In the genomic region with DNA sequence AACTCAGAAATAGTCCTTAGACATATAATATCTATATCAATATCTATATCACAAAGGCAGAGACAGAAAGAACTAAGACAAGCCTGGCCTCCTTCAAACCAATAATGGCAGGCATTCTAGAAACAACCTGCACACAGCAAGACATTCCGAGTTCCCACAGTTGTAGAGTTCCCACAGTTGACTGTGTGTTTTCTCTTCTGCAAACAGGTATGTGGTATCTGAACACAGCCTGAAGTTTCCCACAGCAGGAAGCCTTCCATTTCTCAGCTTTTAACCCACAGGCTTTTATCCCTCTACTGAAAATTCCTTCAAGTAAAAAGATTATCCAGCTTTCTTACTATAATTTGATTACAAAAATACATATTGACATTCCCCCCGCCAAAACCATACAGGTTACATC, we compare ENCODE assay signal across 15 cellular contexts.
DNase-seq lines count a peak whose midpoint lies in the region; ATAC-seq and TF ChIP-seq lines count a peak whose summit lies in the region.
"Had no signal": no experiment of that assay in that cellular context is flagged by ENCODE, and none has a peak within 500 bp of the region (broad histone marks: within the 10 kb centered on the region; RNA-seq: fewer than 3 reads in every experiment).

No MANE protein-coding gene starts in this region.

- no peaks in the 10 kb centered on the region for H3K9me3 ChIP-seq in Panc1 (ENCODE audit: control insufficient read depth, insufficient read depth, low read depth, low read length)
- H3K9me3 ChIP-seq in body of pancreas: no peaks in the 10 kb centered on the region
- H3K9me3 ChIP-seq: BLaER1 treated with 17β-estradiol and CSF1 and Interleukin-3, amounts not matched to agents 10 nM and 100 nM; Caco-2 had no signal

- H3K27ac Mint-ChIP-seq in activated T-cell treated with anti-CD3 and anti-CD28 coated beads, Interleukin-2, amount 50 U/mL, for 72 hours: peak overlapping the region; percentile 42
- H3K27ac Mint-ChIP-seq in stimulated activated memory B cell treated with anti-CD40 and anti-IgM and Interleukin-4, amounts not matched to agents 10 μg/mL and 1 μg/mL and 100 μg/mL, for 72 hours: peak overlapping the region; percentile 61
- H3K27ac Mint-ChIP-seq: B cell, GM23338, HFFc6, IgD-negative memory B cell had no signal

- intact Hi-C loops in Panc1 (cut with micrococcal nuclease; ENCODE audit: unreplicated experiment) (no loop called here), body of pancreas (cut with DNase I) (no loop called here)

- H3K4me3 ChIP-seq in Panc1 (ENCODE audit: low read depth in 2 of 2, low read length in 2 of 2) (no peak overlapping the region), body of pancreas (no peak overlapping the region)
- H3K4me3 ChIP-seq: BLaER1 treated with 17β-estradiol and CSF1 and Interleukin-3, amounts not matched to agents 10 nM and 100 nM; GM23338 had no signal

- CTCF ChIA-PET in Panc1 (lab: Charles Lee): no interaction called here

- in situ Hi-C loops in Panc1 (cut with HindIII; ENCODE audit: low pct_unique_long_range_greater_than_20kb, low sequenced_read_pairs): no loop called here

- peaks cover 25% of the 10 kb centered on the region for H3K36me3 ChIP-seq in Panc1 (ENCODE audit: control insufficient read depth, insufficient read depth, low read length)
- peaks cover 0 to 10% of the 10 kb centered on the region in 2 donors for H3K36me3 ChIP-seq in body of pancreas (replicated peaks in 1 of 2; ENCODE audit: insufficient read depth in 1 of 2, low read depth in 2 of 2)

- no peaks in the 10 kb centered on the region for H3K27me3 Mint-ChIP-seq in activated T-cell treated with anti-CD3 and anti-CD28 coated beads, Interleukin-2, amount 50 U/mL, for 72 hours (ENCODE audit: low read depth)
- H3K27me3 Mint-ChIP-seq in stimulated activated memory B cell treated with anti-CD40 and anti-IgM and Interleukin-4, amounts not matched to agents 10 μg/mL and 1 μg/mL and 100 μg/mL, for 72 hours: no peaks in the 10 kb centered on the region
- H3K27me3 Mint-ChIP-seq: B cell, IgD-negative memory B cell had no signal

- TSS peak; percentile 42 for BruUV-seq in Panc1 (replicated peaks; lab: Mats Ljungman, UMichigan)

- DNase-seq in activated T-cell treated with anti-CD3 and anti-CD28 coated beads, Interleukin-2, amount 50 U/mL, for 72 hours: no peak
- DNase-seq in activated T-cell treated with anti-CD3 and anti-CD28 coated beads for 4 hours (no peak), Panc1 (ENCODE audit: low read depth, low spot score) (no peak), body of pancreas (peak; percentile 38 to 74 (median 62)), iPS-NIHi11 (ENCODE audit: low spot score) (no peak)
- DNase-seq: Caco-2, HFFc6 had no signal

- H3K4me1 ChIP-seq in Panc1 (ENCODE audit: control insufficient read depth, insufficient read depth, low read length): no peaks in the 10 kb centered on the region
- peaks cover 50% of the 10 kb centered on the region for H3K4me1 ChIP-seq in body of pancreas
- H3K4me1 ChIP-seq: Caco-2 had no signal

- no peaks in the 10 kb centered on the region for H3K9me3 Mint-ChIP-seq in activated T-cell treated with anti-CD3 and anti-CD28 coated beads, Interleukin-2, amount 50 U/mL, for 72 hours
- H3K9me3 Mint-ChIP-seq in stimulated activated memory B cell treated with anti-CD40 and anti-IgM and Interleukin-4, amounts not matched to agents 10 μg/mL and 1 μg/mL and 100 μg/mL, for 72 hours: no peaks in the 10 kb centered on the region
- H3K9me3 Mint-ChIP-seq: GM23338, HFFc6, IgD-negative memory B cell had no signal

- no peak for TF ChIP-seq POLR2A in body of pancreas (IDR thresholded peaks at IDR 0.05)

- no peaks in the 10 kb centered on the region for H3K27me3 ChIP-seq in Panc1 (ENCODE audit: control insufficient read depth, insufficient read depth, low read length)
- no peaks in the 10 kb centered on the region for H3K27me3 ChIP-seq in body of pancreas
- H3K27me3 ChIP-seq: BLaER1 treated with 17β-estradiol and CSF1 and Interleukin-3, amounts not matched to agents 10 nM and 100 nM had no signal

- no peak overlapping the region for H3K4me3 Mint-ChIP-seq in activated T-cell treated with anti-CD3 and anti-CD28 coated beads, Interleukin-2, amount 50 U/mL, for 72 hours
- H3K4me3 Mint-ChIP-seq in stimulated activated memory B cell treated with anti-CD40 and anti-IgM and Interleukin-4, amounts not matched to agents 10 μg/mL and 1 μg/mL and 100 μg/mL, for 72 hours: no peak overlapping the region
- H3K4me3 Mint-ChIP-seq: B cell, GM23338, HFFc6, IgD-negative memory B cell had no signal

- POLR2A ChIA-PET in Panc1 (lab: Charles Lee): no interaction called here

- no peaks in the 10 kb centered on the region for H3K4me1 Mint-ChIP-seq in activated T-cell treated with anti-CD3 and anti-CD28 coated beads, Interleukin-2, amount 50 U/mL, for 72 hours (ENCODE audit: low read depth)
- peaks cover 15% of the 10 kb centered on the region for H3K4me1 Mint-ChIP-seq in stimulated activated memory B cell treated with anti-CD40 and anti-IgM and Interleukin-4, amounts not matched to agents 10 μg/mL and 1 μg/mL and 100 μg/mL, for 72 hours
- H3K4me1 Mint-ChIP-seq: GM23338 had no signal

- no peak for ATAC-seq in activated T-cell treated with anti-CD3 and anti-CD28 coated beads, Interleukin-2, amount 50 U/mL, for 72 hours (replicated peaks in 1 of 2)
- ATAC-seq in Panc1 (no peak), body of pancreas (peak; percentile 86), HG02642 (IDR thresholded peaks at IDR 0.05; ENCODE audit: poor library complexity, unreplicated experiment) (no peak)
- ATAC-seq in stimulated activated memory B cell treated with anti-CD40 and anti-IgM and Interleukin-4, amounts not matched to agents 10 μg/mL and 1 μg/mL and 100 μg/mL, for 72 hours: no peak
- ATAC-seq: GM23338, HCT116, HepG2 had no signal

- H3K27ac ChIP-seq in Panc1 (ENCODE audit: low read length): no peak overlapping the region
- H3K27ac ChIP-seq in body of pancreas: peak overlapping the region; percentile 77 to 86 (median 80)
- H3K27ac ChIP-seq: BLaER1 treated with 17β-estradiol and CSF1 and Interleukin-3, amounts not matched to agents 10 nM and 100 nM had no signal

- TF ChIP-seq CTCF in Panc1 (IDR thresholded peaks at IDR 0.05): no peak
- TF ChIP-seq CTCF in body of pancreas (IDR thresholded peaks at IDR 0.05): peak in 1 of 7 experiments; percentile 1

- 35 to 45% methylated on average over 2 of the region's 2 CpGs for WGBS in body of pancreas, 2 donors

- H3K36me3 Mint-ChIP-seq in activated T-cell treated with anti-CD3 and anti-CD28 coated beads, Interleukin-2, amount 50 U/mL, for 72 hours (ENCODE audit: insufficient read depth in 2 of 2): peaks cover 7 to 14% of the 10 kb centered on the region in 2 donors
- H3K36me3 Mint-ChIP-seq in stimulated activated memory B cell treated with anti-CD40 and anti-IgM and Interleukin-4, amounts not matched to agents 10 μg/mL and 1 μg/mL and 100 μg/mL, for 72 hours: peaks cover 47% of the 10 kb centered on the region

Comparison
In these comparisons a context has a peak if more than half of its experiments do, and no peak if none do; other contexts are left out.
1. DNase-seq: peak in body of pancreas (4 of 4); none in activated T-cell treated with anti-CD3 and anti-CD28 coated beads, Interleukin-2, amount 50 U/mL, for 72 hours (0 of 2), activated T-cell treated with anti-CD3 and anti-CD28 coated beads for 4 hours (single experiment), Panc1 (single experiment) and iPS-NIHi11 (single experiment).